ENCODE assay signal across 17 cellular contexts in the genomic region with DNA sequence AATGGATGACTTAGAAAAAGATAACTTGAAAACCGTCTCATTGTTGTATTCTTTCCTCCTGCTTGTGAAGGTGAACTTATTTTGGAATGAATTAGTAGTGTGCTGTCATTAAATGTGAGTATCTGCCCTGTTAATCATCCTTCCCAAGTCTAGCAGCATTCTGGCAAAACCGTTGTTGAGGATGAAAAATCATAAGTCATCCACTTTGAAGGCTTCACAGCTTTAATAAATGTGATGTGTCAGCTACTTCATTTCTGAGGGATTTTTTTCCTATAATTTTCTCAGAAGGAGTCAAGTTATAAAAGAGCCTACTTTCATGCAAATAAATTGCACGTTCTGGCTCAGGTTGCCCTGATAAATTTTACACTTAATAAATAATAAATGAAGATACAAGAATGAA.
A peak's percentile ranks its signal among the peaks of the same experiment; 100 is the strongest.
DNase-seq lines count a peak whose midpoint lies in the region; ATAC-seq and TF ChIP-seq lines count a peak whose summit lies in the region.
"Had no signal": no experiment of that assay in that cellular context is flagged by ENCODE, and none has a peak within 500 bp of the region (broad histone marks: within the 10 kb centered on the region; RNA-seq: fewer than 3 reads in every experiment).

No MANE protein-coding gene starts in this region.

- intact Hi-C loops in heart left ventricle (cut with DNase I): no loop called here

- H3K27ac ChIP-seq in smooth muscle cell (ENCODE audit: low read depth) (peak overlapping the region; percentile 17), heart left ventricle (no peak overlapping the region)
- H3K27ac ChIP-seq: C4-2B had no signal

- H3K79me2 ChIP-seq in smooth muscle cell (ENCODE audit: low read depth): no peaks in the 10 kb centered on the region

- WGBS in smooth muscle cell (ENCODE audit: low lambda C conversion rate): 67% methylated on average over 3 of the region's 3 CpGs
- 88 to 91% (median 89%) methylated on average over 3 of the region's 3 CpGs for WGBS in heart left ventricle, 4 donors

- ATAC-seq in heart left ventricle: no peak

- H3K27me3 ChIP-seq in smooth muscle cell (ENCODE audit: low read depth) (no peaks in the 10 kb centered on the region), heart left ventricle (no peaks in the 10 kb centered on the region)
- H3K27me3 ChIP-seq: BE2C had no signal

- H3K9me3 ChIP-seq in smooth muscle cell (replicated peaks; ENCODE audit: low read depth): no peaks in the 10 kb centered on the region
- H3K9me3 ChIP-seq in heart left ventricle: no peaks in the 10 kb centered on the region
- H3K9me3 ChIP-seq: BE2C, HAP-1 had no signal

- H3K4me2 ChIP-seq in smooth muscle cell: no peak overlapping the region

- peaks cover 3% of the 10 kb centered on the region for H3F3A ChIP-seq in smooth muscle cell (ENCODE audit: low read depth)

- no peak overlapping the region for H2AFZ ChIP-seq in smooth muscle cell (ENCODE audit: low read depth)

- TF ChIP-seq CTCF in AG10803 (conservative IDR thresholded peaks at IDR 0.05; ENCODE audit: low read length) (no peak), fibroblast of mammary gland (conservative IDR thresholded peaks at IDR 0.05; ENCODE audit: control insufficient read depth, insufficient read depth, low read depth, low read length) (no peak), smooth muscle cell (IDR thresholded peaks at IDR 0.05; ENCODE audit: borderline replicate concordance, insufficient read depth, poor library complexity, severe bottlenecking) (no peak), heart left ventricle (IDR thresholded peaks at IDR 0.05) (no peak)

- H3K36me3 ChIP-seq in smooth muscle cell (ENCODE audit: low read depth) (no peaks in the 10 kb centered on the region), heart left ventricle (no peaks in the 10 kb centered on the region)
- H3K36me3 ChIP-seq: BE2C, HAP-1 had no signal

- H3K4me3 ChIP-seq in AG10803 (ENCODE audit: low read length) (no peak overlapping the region), fibroblast of mammary gland (ENCODE audit: control insufficient read depth, low read depth, low read length) (no peak overlapping the region), smooth muscle cell (no peak overlapping the region), heart left ventricle (no peak overlapping the region)
- H3K4me3 ChIP-seq: HAP-1 had no signal

- H3K9ac ChIP-seq in smooth muscle cell (ENCODE audit: low read depth): no peak overlapping the region

- H3K4me1 ChIP-seq in smooth muscle cell (ENCODE audit: low read depth): peaks cover 6% of the 10 kb centered on the region
- peaks cover 0 to 5% (median 0%) of the 10 kb centered on the region in 12 donors for H3K4me1 ChIP-seq in heart left ventricle
- H3K4me1 ChIP-seq: BE2C, HAP-1 had no signal

- DNase-seq in AG10803 (ENCODE audit: low read depth) (peak; percentile 3), RKO (ENCODE audit: low spot score) (peak; percentile 10), fibroblast of mammary gland (ENCODE audit: low read depth) (peak; percentile 33), smooth muscle cell (lab: John Stamatoyannopoulos, UW; ENCODE audit: unreplicated experiment) (no peak), kidney glomerular epithelial cell (lab: John Stamatoyannopoulos, UW) (no peak), NCI-H2081 treated with DMSO at 0.1 percent for 48 hours (lab: John Stamatoyannopoulos, UW) (no peak), heart left ventricle (no peak)
- DNase-seq: BE2C; CD4-positive, alpha-beta memory T cell; COR-L47; DMS153; DMS79 treated with DMSO at 0.1 percent for 48 hours; EL; GDM1; GOT3 had no signal

- no peaks in the 10 kb centered on the region for H4K20me1 ChIP-seq in smooth muscle cell (ENCODE audit: low read depth)

- no peak for TF ChIP-seq POLR2A in heart left ventricle (IDR thresholded peaks at IDR 0.05)

Comparison
In these comparisons a context has a peak if more than half of its experiments do, and no peak if none do; other contexts are left out.
1. DNase-seq: peak in AG10803 (single experiment), RKO (single experiment) and fibroblast of mammary gland (single experiment); none in smooth muscle cell (single experiment), kidney glomerular epithelial cell (single experiment), NCI-H2081 treated with DMSO at 0.1 percent for 48 hours (single experiment) and heart left ventricle (0 of 5).